In genomic region chr13:108212901-108213300, GRCh38 we compare ENCODE assay signal across 10 cellular contexts. TPM values are rescaled to one million over a fixed set of nuclear protein-coding genes. Genes with fewer than 3 reads are reported as not detected.
A peak's percentile ranks its signal among the peaks of the same experiment; 100 is the strongest.
DNase-seq lines count a peak whose midpoint lies in the region; ATAC-seq and TF ChIP-seq lines count a peak whose summit lies in the region.
"Had no signal": no experiment of that assay in that cellular context is flagged by ENCODE, and none has a peak within 500 bp of the region (broad histone marks: within the 10 kb centered on the region; RNA-seq: fewer than 3 reads in every experiment).

No MANE protein-coding gene starts in this region.

- H3K36me3 ChIP-seq in KOPT-K1 (ENCODE audit: insufficient read depth, low read length): peaks cover 20% of the 10 kb centered on the region
- no peaks in the 10 kb centered on the region for H3K36me3 ChIP-seq in thymus (ENCODE audit: control insufficient read depth, insufficient read depth)
- H3K36me3 ChIP-seq in body of pancreas (replicated peaks in 1 of 2; ENCODE audit: insufficient read depth in 1 of 2, low read depth in 2 of 2): peaks cover 0 to 3% of the 10 kb centered on the region in 2 donors
- peaks cover 23% of the 10 kb centered on the region for H3K36me3 ChIP-seq in WERI-Rb-1

- H3K27me3 ChIP-seq in thymus (ENCODE audit: control insufficient read depth, insufficient read depth) (no peaks in the 10 kb centered on the region), body of pancreas (no peaks in the 10 kb centered on the region), WERI-Rb-1 (ENCODE audit: insufficient read depth, low read depth, severe bottlenecking) (no peaks in the 10 kb centered on the region)

- no peaks in the 10 kb centered on the region for H3K9me3 ChIP-seq in KOPT-K1 (ENCODE audit: insufficient read depth, low read length, poor library complexity, severe bottlenecking)
- H3K9me3 ChIP-seq in thymus (ENCODE audit: control insufficient read depth): no peaks in the 10 kb centered on the region
- H3K9me3 ChIP-seq in body of pancreas: no peaks in the 10 kb centered on the region
- H3K9me3 ChIP-seq in WERI-Rb-1 (ENCODE audit: severe bottlenecking): no peaks in the 10 kb centered on the region

- H3K4me3 ChIP-seq in thymus (ENCODE audit: low read length) (peak overlapping the region; percentile 33), body of pancreas (no peak overlapping the region), WERI-Rb-1 (ENCODE audit: low read depth, low read length) (no peak overlapping the region)
- H3K4me3 ChIP-seq: SK-N-MC had no signal

- no peak for TF ChIP-seq POLR2A in body of pancreas (IDR thresholded peaks at IDR 0.05)

- ATAC-seq in GM19395 (IDR thresholded peaks at IDR 0.05; ENCODE audit: unreplicated experiment) (peak; percentile 54), HG02870 (IDR thresholded peaks at IDR 0.05; ENCODE audit: unreplicated experiment) (peak; percentile 44), body of pancreas (no peak)

- TF ChIP-seq CTCF in body of pancreas (IDR thresholded peaks at IDR 0.05) (no peak), WERI-Rb-1 (IDR thresholded peaks at IDR 0.05; ENCODE audit: low read depth, low read length) (no peak)

- H3K27ac ChIP-seq in KOPT-K1 (ENCODE audit: low read depth, low read length, poor library complexity, severe bottlenecking): peak overlapping the region; percentile 99
- H3K27ac ChIP-seq in thymus (ENCODE audit: low read depth): peak overlapping the region; percentile 80
- no peak overlapping the region for H3K27ac ChIP-seq in body of pancreas
- no peak overlapping the region for H3K27ac ChIP-seq in WERI-Rb-1
- H3K27ac ChIP-seq: SK-N-MC had no signal

- intact Hi-C loops in body of pancreas (cut with DNase I): no loop called here

- DNase-seq in nucleus accumbens (lab: John Stamatoyannopoulos, UW): no peak
- DNase-seq in body of pancreas: no peak
- no peak for DNase-seq in WERI-Rb-1
- DNase-seq: GF-D8, substantia nigra had no signal

- WGBS in thymus: 5% methylated on average over 4 of the region's 4 CpGs
- WGBS in body of pancreas, 2 donors: 70 to 99% methylated on average over 4 of the region's 4 CpGs

- H3K4me1 ChIP-seq in thymus (ENCODE audit: control insufficient read depth, insufficient read depth, low read length) (peaks cover 9% of the 10 kb centered on the region), body of pancreas (peaks cover 29% of the 10 kb centered on the region)

RNA-seq across cellular contexts. Expression of gene LIG4, which starts 2.4 kb away (rescaled TPM):
- polyA plus RNA-seq in thymus: 22.3 TPM
- 1 to 10 TPM; 5.9 to 7.5 TPM for total RNA-seq in body of pancreas

RNA-seq across cellular contexts. Expression of gene ABHD13, which starts 5.3 kb away (rescaled TPM):
- 9.6 TPM for polyA plus RNA-seq in thymus
- total RNA-seq in body of pancreas: 10 to 100 TPM in 1 of 2 donors, 1 to 10 TPM in 1; 5.6 to 10.9 TPM

RNA-seq across cellular contexts. Expression of gene TNFSF13B, which starts 56.6 kb away (rescaled TPM):
- 7.4 TPM for polyA plus RNA-seq in thymus
- 10 to 100 TPM in 1 of 2 donors, under 1 TPM in 1; 0.52 to 10.2 TPM for total RNA-seq in body of pancreas

Comparison
In these comparisons a context has a peak if more than half of its experiments do, and no peak if none do; other contexts are left out.
1. H3K27ac ChIP-seq: peak in KOPT-K1 (single experiment) and thymus (single experiment); none in body of pancreas (0 of 4) and WERI-Rb-1 (single experiment).